ENCODE assay signal across 11 cellular contexts in the genomic region with DNA sequence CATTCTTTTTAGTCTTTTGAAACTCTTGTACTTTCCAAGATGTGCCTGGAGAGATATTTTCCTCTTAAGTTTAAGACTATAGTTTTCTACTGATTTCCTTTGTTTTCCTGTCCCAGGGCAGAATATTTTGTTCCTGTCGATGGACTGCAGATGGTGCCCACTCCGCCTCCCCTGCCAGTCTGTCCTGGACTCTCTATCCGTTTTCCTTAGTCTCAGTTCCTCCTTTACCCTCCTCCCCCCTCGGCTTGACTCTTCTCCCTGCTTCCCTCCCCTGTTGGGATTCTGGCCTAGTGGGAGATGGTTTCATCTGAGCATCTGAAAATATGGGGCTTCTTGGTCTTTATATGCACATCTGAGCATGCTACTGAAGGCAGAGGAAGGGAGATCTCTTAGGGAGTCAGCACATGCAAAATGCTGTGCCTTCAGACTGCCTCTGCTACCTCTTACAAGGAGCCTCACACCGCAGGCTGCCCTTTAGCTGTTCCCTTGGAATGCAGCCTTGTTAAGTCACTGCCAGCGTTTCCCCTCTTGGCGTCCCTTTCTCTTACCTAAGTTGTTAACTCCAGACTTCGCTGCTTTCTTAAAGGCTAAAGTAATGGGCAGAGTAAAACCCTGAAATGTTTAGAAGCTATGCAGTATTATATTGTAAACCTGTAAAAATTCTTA. TPM values are rescaled to one million over a fixed set of nuclear protein-coding genes. Genes with fewer than 3 reads are reported as not detected.
DNase-seq lines count a peak whose midpoint lies in the region; ATAC-seq, FAIRE-seq and TF ChIP-seq lines count a peak whose summit lies in the region.
"Had no signal": no experiment of that assay in that cellular context is flagged by ENCODE, and none has a peak within 500 bp of the region (broad histone marks: within the 10 kb centered on the region; RNA-seq: fewer than 3 reads in every experiment).

No MANE protein-coding gene starts in this region.

- peak overlapping the region; percentile 81 for H3K27ac ChIP-seq in rectal smooth muscle tissue (ENCODE audit: low read depth, low read length)

- ATAC-seq in T-helper 17 cell = no peak
- ATAC-seq in HG03342 (IDR thresholded peaks at IDR 0.05; ENCODE audit: unreplicated experiment) = no peak
- no peak for ATAC-seq in left colon

- no peak for TF ChIP-seq POLR2A in GM12892 (IDR thresholded peaks at IDR 0.05; ENCODE audit: low read depth, low read length)

- H3K9me3 ChIP-seq in T-helper 17 cell (ENCODE audit: control insufficient read depth, low read length, poor library complexity, severe bottlenecking) = no peaks in the 10 kb centered on the region

- H3K27me3 Mint-ChIP-seq in T-helper 17 cell = no peaks in the 10 kb centered on the region

- H3K27me3 ChIP-seq in rectal smooth muscle tissue (ENCODE audit: control insufficient read depth, insufficient read depth, low read length) = no peaks in the 10 kb centered on the region

- H3K4me3 Mint-ChIP-seq in T-helper 17 cell = peak overlapping the region; percentile 84
- H3K4me3 Mint-ChIP-seq: HFFc6 had no signal

- peaks cover 39% of the 10 kb centered on the region for H3K4me1 Mint-ChIP-seq in T-helper 17 cell

- no peak for FAIRE-seq in GM12892 (lab: Jason Lieb, UNC)

- peak overlapping the region; percentile 99 for H3K27ac Mint-ChIP-seq in T-helper 17 cell
- H3K27ac Mint-ChIP-seq: HFFc6 had no signal

- H3K9ac ChIP-seq in rectal smooth muscle tissue (ENCODE audit: low read length) = no peak overlapping the region

- no peaks in the 10 kb centered on the region for H3K36me3 Mint-ChIP-seq in T-helper 17 cell (ENCODE audit: low read depth)

- intact Hi-C loops in left colon (cut with DNase I, micrococcal nuclease) = no loop called here

- peak; percentile 67 for DNase-seq in Daoy (ENCODE audit: low read depth)
- no peak for DNase-seq in T-helper 17 cell
- DNase-seq in foreskin fibroblast = peak; percentile 3 to 4
- DNase-seq in left colon = no peak
- DNase-seq in GM12892 (ENCODE audit: insufficient read length) = no peak
- DNase-seq in glomerular visceral epithelial cell (ENCODE audit: extremely low spot score) = no peak
- DNase-seq: activated naive CD4-positive, alpha-beta T cell; HFFc6; Karpas-422 had no signal

- peaks cover 70% of the 10 kb centered on the region for H3K4me1 ChIP-seq in rectal smooth muscle tissue (ENCODE audit: control insufficient read depth, insufficient read depth, low read length)

- no peaks in the 10 kb centered on the region for H3K36me3 ChIP-seq in rectal smooth muscle tissue (ENCODE audit: control insufficient read depth, insufficient read depth, low read length)

- H3K4me3 ChIP-seq in foreskin fibroblast (ENCODE audit: low read depth in 1 of 2, low read length in 2 of 2) = no peak overlapping the region
- peak overlapping the region; percentile 23 for H3K4me3 ChIP-seq in rectal smooth muscle tissue (ENCODE audit: low read length)

- no peak for TF ChIP-seq CTCF in foreskin fibroblast (IDR thresholded peaks at IDR 0.05; ENCODE audit: low read depth, low read length)

RNA-seq across cellular contexts. Expression of a gene that starts 49.6 kb away (rescaled TPM):
- 0.15 and 8.2 TPM in 2 replicates for total RNA-seq in Daoy (2014; rRNA removed; shearing (Covaris generic))
- 100 to 1,000 TPM; 112 to 120 TPM for total RNA-seq in T-helper 17 cell
- 10 to 100 TPM; 33.6 to 49.0 TPM for total RNA-seq in left colon
- 23.1 TPM for polyA plus RNA-seq in GM12892 (2012; ENCODE audit: missing spikeins)
- total RNA-seq: HFFc6 had no signal

Comparison
In these comparisons a context has a peak if more than half of its experiments do, and no peak if none do; other contexts are left out.
1. DNase-seq: peak in Daoy (single experiment) and foreskin fibroblast (2 of 2); none in T-helper 17 cell (0 of 3), left colon (0 of 2), GM12892 (single experiment) and glomerular visceral epithelial cell (single experiment).